8 cellular contexts compared by ENCODE assay signal in genomic region chr6:139981810-139982550, GRCh38.
DNase-seq lines count a peak whose midpoint lies in the region; ATAC-seq and TF ChIP-seq lines count a peak whose summit lies in the region.

No MANE protein-coding gene starts in this region.

- H4K20me1 ChIP-seq in PC-9 (ENCODE audit: insufficient read depth) = no peaks in the 10 kb centered on the region

- intact Hi-C loops in PC-9 (cut with micrococcal nuclease; ENCODE audit: unreplicated experiment) (loop anchor here (5.0 kb wide), 1 partner anchor 215 kb away; no protein-coding TSS in a partner anchor), prostate gland (cut with DNase I) (loop anchor here (5.0 to 10.0 kb wide), 2 partner anchors 437 to 610 kb away; partner anchors contain the start of gene CITED2)

- H2AFZ ChIP-seq in PC-9 = no peak overlapping the region

- DNase-seq in HCEC 1CT (peak; percentile 88), PC-9 (peak in 1 of 2 experiments; percentile 65), fibroblast of mammary gland (ENCODE audit: low read depth) (peak; percentile 64), prostate gland (ENCODE audit: low spot score) (peak; percentile 42)
- DNase-seq in activated CD4-positive, alpha-beta T cell treated with anti-CD3 and anti-CD28 coated beads for 1 hour = no peak

- no peaks in the 10 kb centered on the region for H3K9me2 ChIP-seq in PC-9 (ENCODE audit: insufficient read depth)

- ATAC-seq in GM21786 (IDR thresholded peaks at IDR 0.05; ENCODE audit: unreplicated experiment) (no peak), HG03280 (IDR thresholded peaks at IDR 0.05; ENCODE audit: unreplicated experiment) (no peak), GM19324 (IDR thresholded peaks at IDR 0.05; ENCODE audit: low FRiP score, unreplicated experiment) (no peak)

- POLR2A ChIA-PET in PC-9 (lab: Charles Lee; ENCODE audit: unreplicated experiment) = no interaction called here

- H3K9me3 ChIP-seq in PC-9 (ENCODE audit: insufficient read depth, low read depth) = peaks cover 7% of the 10 kb centered on the region; the same call in 1 of the 2 replicates
- no peaks in the 10 kb centered on the region for H3K9me3 ChIP-seq in prostate gland

- H3K4me3 ChIP-seq in PC-9 (no peak overlapping the region), fibroblast of mammary gland (ENCODE audit: control insufficient read depth, low read depth, low read length) (no peak overlapping the region), prostate gland (no peak overlapping the region)

- peaks cover 23% of the 10 kb centered on the region for H3F3A ChIP-seq in PC-9 (ENCODE audit: insufficient read depth, low read depth)

- H3K27ac ChIP-seq in PC-9 (peak overlapping the region; percentile 24), prostate gland (peak overlapping the region in 1 of 2 donors; percentile 2)

- TF ChIP-seq POLR2A in prostate gland (IDR thresholded peaks at IDR 0.05) = no peak

- no peaks in the 10 kb centered on the region for H3K79me2 ChIP-seq in PC-9 (ENCODE audit: low read depth)

- CTCF ChIA-PET in PC-9 (lab: Charles Lee) = no interaction called here

- no peak for TF ChIP-seq CTCF in PC-9 (conservative IDR thresholded peaks at IDR 0.05)
- TF ChIP-seq CTCF in fibroblast of mammary gland (conservative IDR thresholded peaks at IDR 0.05; ENCODE audit: control insufficient read depth, insufficient read depth, low read depth, low read length) = no peak
- no peak for TF ChIP-seq CTCF in prostate gland (IDR thresholded peaks at IDR 0.05)

- H3K27me3 ChIP-seq in PC-9 (ENCODE audit: insufficient read depth, low read depth) = no peaks in the 10 kb centered on the region
- H3K27me3 ChIP-seq in prostate gland (replicated peaks; ENCODE audit: insufficient read depth) = no peaks in the 10 kb centered on the region

- H3K4me2 ChIP-seq in PC-9 = peak overlapping the region; percentile 49

- no TSS peak for BruUV-seq in PC-9 (replicated peaks; lab: Mats Ljungman, UMichigan)

- H3K36me3 ChIP-seq in PC-9 (ENCODE audit: low read depth) (no peaks in the 10 kb centered on the region), prostate gland (no peaks in the 10 kb centered on the region)

- H3K4me1 ChIP-seq in PC-9 (replicated peaks; ENCODE audit: insufficient read depth) (peaks cover 50% of the 10 kb centered on the region), prostate gland (replicated peaks) (peaks cover 6% of the 10 kb centered on the region)

- 3% methylated on average over 6 of the region's 6 CpGs for WGBS in prostate gland
